In genomic region chr15:40430271-40430805, GRCh38 we compare ENCODE assay signal across 13 cellular contexts. TPM values are rescaled to one million over a fixed set of nuclear protein-coding genes. Genes with fewer than 3 reads are reported as not detected.
DNase-seq lines count a peak whose midpoint lies in the region; ATAC-seq, FAIRE-seq and TF ChIP-seq lines count a peak whose summit lies in the region.
"Had no signal": no experiment of that assay in that cellular context is flagged by ENCODE, and none has a peak within 500 bp of the region (broad histone marks: within the 10 kb centered on the region; RNA-seq: fewer than 3 reads in every experiment).

No MANE protein-coding gene starts in this region.

- H3K27me3 ChIP-seq in GM23248 (replicated peaks; ENCODE audit: insufficient read depth): no peaks in the 10 kb centered on the region; the same call in 1 of the 2 replicates
- peaks cover 25% of the 10 kb centered on the region for H3K27me3 ChIP-seq in brain microvascular endothelial cell (replicated peaks)
- H3K27me3 ChIP-seq: ascending aorta had no signal

- peak; percentile 43 for ATAC-seq in sciatic nerve
- ATAC-seq in left ventricle myocardium superior: no peak
- ATAC-seq: stimulated activated naive CD8-positive, alpha-beta T cell treated with anti-CD3 and anti-CD28 coated beads, Interleukin-15, Interleukin-2, amounts not matched to agents 100 U/mL and 50 U/mL, for 24 hours had no signal

- no peaks in the 10 kb centered on the region for H3K9me3 ChIP-seq in GM23248 (ENCODE audit: low read depth)
- H3K9me3 ChIP-seq: ascending aorta had no signal

- TF ChIP-seq CTCF in brain microvascular endothelial cell (IDR thresholded peaks at IDR 0.05; ENCODE audit: low read depth, low read length, missing control alignments): no peak

- 1 to 4% methylated on average over 10 of the region's 10 CpGs for WGBS in GM23248 (ENCODE audit: low coverage in 1 of 2, low lambda C conversion rate in 2 of 2, missing lambda C conversion rate in 2 of 2), 2 experiments

- no peak for FAIRE-seq in HTR-8/SVneo (lab: Jason Lieb, UNC)
- FAIRE-seq: endothelial cell of umbilical vein, GM18507, islet of Langerhans had no signal

- peak overlapping the region; percentile 17 for H3K27ac ChIP-seq in GM23248
- H3K27ac ChIP-seq in brain microvascular endothelial cell: no peak overlapping the region
- H3K27ac ChIP-seq: ascending aorta had no signal

- peaks cover 10% of the 10 kb centered on the region for H3K4me1 ChIP-seq in GM23248 (ENCODE audit: insufficient read depth)
- H3K4me1 ChIP-seq: ascending aorta had no signal

- intact Hi-C loops in sciatic nerve (cut with DNase I) (no loop called here), left ventricle myocardium superior (cut with micrococcal nuclease) (no loop called here)

- H2AFZ ChIP-seq in GM23248: peak overlapping the region; percentile 45

- H3K4me3 ChIP-seq in GM23248: peak overlapping the region; percentile 17
- no peak overlapping the region for H3K4me3 ChIP-seq in brain microvascular endothelial cell (ENCODE audit: low read depth, low read length)
- H3K4me3 ChIP-seq: ascending aorta had no signal

- H3K4me2 ChIP-seq in GM23248 (ENCODE audit: unreplicated experiment): peak overlapping the region; percentile 56

- no peaks in the 10 kb centered on the region for H3K79me2 ChIP-seq in GM23248 (ENCODE audit: insufficient read depth)

- in situ Hi-C loops in GM23248 (cut with MboI): no loop called here
- in situ Hi-C loops in brain microvascular endothelial cell (cut with HindIII; ENCODE audit: low pct_ligation_motif_present, low sequenced_read_pairs): no loop called here

- H4K20me1 ChIP-seq in GM23248 (ENCODE audit: insufficient read depth): no peaks in the 10 kb centered on the region

- H3F3A ChIP-seq in GM23248 (ENCODE audit: insufficient read depth): peaks cover 15% of the 10 kb centered on the region

- DNase-seq in GM23248: peak; percentile 95
- DNase-seq in NCI-H82 (lab: John Stamatoyannopoulos, UW): peak; percentile 88
- peak; percentile 12 for DNase-seq in epidermal melanocyte (ENCODE audit: insufficient read length, low spot score)
- no peak for DNase-seq in sciatic nerve (ENCODE audit: low spot score)
- DNase-seq in brain microvascular endothelial cell: no peak
- DNase-seq in HTR-8/SVneo (ENCODE audit: insufficient read length, low spot score): no peak
- DNase-seq in activated naive CD4-positive, alpha-beta T cell (lab: John Stamatoyannopoulos, UW): no peak
- no peak for DNase-seq in left ventricle myocardium superior
- DNase-seq: stimulated activated naive CD8-positive, alpha-beta T cell treated with anti-CD3 and anti-CD28 coated beads, Interleukin-15, Interleukin-2, amounts not matched to agents 100 U/mL and 50 U/mL, for 24 hours had no signal

- no peaks in the 10 kb centered on the region for H3K36me3 ChIP-seq in GM23248 (ENCODE audit: low read depth)
- no peaks in the 10 kb centered on the region for H3K36me3 ChIP-seq in brain microvascular endothelial cell (replicated peaks)

- peak overlapping the region; percentile 24; the same call in 1 of the 2 replicates for H3K9ac ChIP-seq in GM23248

- H3K9me2 ChIP-seq in GM23248 (ENCODE audit: insufficient read depth): no peaks in the 10 kb centered on the region

RNA-seq across cellular contexts. Expression of gene BAHD1, which starts 10.4 kb away (rescaled TPM):
- 10.3 and 22.0 TPM in 2 replicates for total RNA-seq in GM23248 (2014; rRNA removed; shearing (Covaris generic))
- polyA plus RNA-seq in GM23248 (2016; fragmentation: Nextera tagmentation; extraction: Ambion mirVana): 2.0 and 2.3 TPM in 2 replicates
- total RNA-seq in sciatic nerve (17.2 TPM), left ventricle myocardium superior (18.1 TPM)

RNA-seq across cellular contexts. Expression of gene IVD, which starts 24.7 kb away (rescaled TPM):
- 24.4 and 28.2 TPM in 2 replicates for total RNA-seq in GM23248 (2014; rRNA removed; shearing (Covaris generic))
- 49.6 and 50.1 TPM in 2 replicates for polyA plus RNA-seq in GM23248 (2016; fragmentation: Nextera tagmentation; extraction: Ambion mirVana)
- 67.8 TPM for total RNA-seq in sciatic nerve
- 97.2 TPM for total RNA-seq in left ventricle myocardium superior

RNA-seq across cellular contexts. Expression of gene CHST14, which starts 40.4 kb away (rescaled TPM):
- 26.1 and 26.6 TPM in 2 replicates for total RNA-seq in GM23248 (2014; rRNA removed; shearing (Covaris generic))
- polyA plus RNA-seq in GM23248 (2016; fragmentation: Nextera tagmentation; extraction: Ambion mirVana): 18.7 and 21.2 TPM in 2 replicates
- total RNA-seq in sciatic nerve: 13.5 TPM
- 6.0 TPM for total RNA-seq in left ventricle myocardium superior

RNA-seq across cellular contexts. Expression of gene KNSTRN, which starts 47.8 kb away (rescaled TPM):
- total RNA-seq in GM23248 (2014; rRNA removed; shearing (Covaris generic)): 31.1 and 35.8 TPM in 2 replicates
- polyA plus RNA-seq in GM23248 (2016; fragmentation: Nextera tagmentation; extraction: Ambion mirVana): 37.7 and 37.8 TPM in 2 replicates
- total RNA-seq in sciatic nerve (6.4 TPM), left ventricle myocardium superior (10.1 TPM)

Comparison
In these comparisons a context has a peak if more than half of its experiments do, and no peak if none do; other contexts are left out.
1. DNase-seq: peak in GM23248 (single experiment), NCI-H82 (single experiment) and epidermal melanocyte (single experiment); none in sciatic nerve (single experiment), brain microvascular endothelial cell (single experiment), HTR-8/SVneo (single experiment), activated naive CD4-positive, alpha-beta T cell (0 of 4) and left ventricle myocardium superior (single experiment).